ENCODE assay signal across 8 cellular contexts in genomic region chr3:197891-198491, GRCh38. TPM values are rescaled to one million over a fixed set of nuclear protein-coding genes. Genes with fewer than 3 reads are reported as not detected.
A peak's percentile ranks its signal among the peaks of the same experiment; 100 is the strongest.
DNase-seq lines count a peak whose midpoint lies in the region; ATAC-seq and TF ChIP-seq lines count a peak whose summit lies in the region.

No MANE protein-coding gene starts in this region.

- DNase-seq in substantia nigra (lab: John Stamatoyannopoulos, UW): peak in 18 of 49 donors; percentile 5 to 62 (median 24)
- no peak for DNase-seq in activated CD8-positive, alpha-beta memory T cell treated with anti-CD3 and anti-CD28 coated beads, Interleukin-2, amount 50 U/mL, for 48 hours
- no peak for DNase-seq in MV-4-11 (lab: John Stamatoyannopoulos, UW)
- DNase-seq in GM23248: no peak

- H3K4me3 ChIP-seq in OCI-LY1 (ENCODE audit: low read depth, low read length, poor library complexity, severe bottlenecking) (peak overlapping the region; percentile 73), iPS-15b (ENCODE audit: low read depth, low read length) (peak overlapping the region; percentile 62), GM23248 (no peak overlapping the region)

- no peaks in the 10 kb centered on the region for H3K36me3 ChIP-seq in OCI-LY1 (ENCODE audit: insufficient read depth, low read length)
- H3K36me3 ChIP-seq in iPS-15b (ENCODE audit: control insufficient read depth, insufficient read depth, low read length): no peaks in the 10 kb centered on the region
- H3K36me3 ChIP-seq in GM23248 (ENCODE audit: low read depth): no peaks in the 10 kb centered on the region

- H2AFZ ChIP-seq in OCI-LY1 (ENCODE audit: low read length) (no peak overlapping the region), GM23248 (no peak overlapping the region)

- peaks cover 30% of the 10 kb centered on the region; the same call in 1 of the 2 replicates for H3K79me2 ChIP-seq in OCI-LY1 (ENCODE audit: insufficient read depth, low read length)
- no peaks in the 10 kb centered on the region for H3K79me2 ChIP-seq in GM23248 (ENCODE audit: insufficient read depth)

- no peaks in the 10 kb centered on the region for H3K9me2 ChIP-seq in OCI-LY1 (ENCODE audit: low read depth, low read length)
- H3K9me2 ChIP-seq in GM23248 (ENCODE audit: insufficient read depth): no peaks in the 10 kb centered on the region

- H3F3A ChIP-seq in OCI-LY1 (ENCODE audit: insufficient read depth, low read length): no peaks in the 10 kb centered on the region
- H3F3A ChIP-seq in GM23248 (ENCODE audit: insufficient read depth): no peaks in the 10 kb centered on the region

- H3K4me2 ChIP-seq in OCI-LY1 (ENCODE audit: low read length): peak overlapping the region; percentile 63
- H3K4me2 ChIP-seq in GM23248 (ENCODE audit: unreplicated experiment): no peak overlapping the region

- WGBS in GM23248 (ENCODE audit: low coverage in 1 of 2, low lambda C conversion rate in 2 of 2, missing lambda C conversion rate in 2 of 2), 2 experiments: 2 to 5% methylated on average over 8 to 18 of the region's 64 CpGs

- TF ChIP-seq CTCF in OCI-LY1 (IDR thresholded peaks at IDR 0.05; ENCODE audit: low read length): no peak

- H3K4me1 ChIP-seq in OCI-LY1 (ENCODE audit: insufficient read depth, low read length, severe bottlenecking) (peaks cover 48% of the 10 kb centered on the region), iPS-15b (ENCODE audit: control insufficient read depth, insufficient read depth, low read length) (no peaks in the 10 kb centered on the region), GM23248 (ENCODE audit: insufficient read depth) (no peaks in the 10 kb centered on the region)

- H3K9me3 ChIP-seq in OCI-LY1 (ENCODE audit: low read length) (no peaks in the 10 kb centered on the region), iPS-15b (ENCODE audit: control insufficient read depth, insufficient read depth, low read length) (no peaks in the 10 kb centered on the region), GM23248 (ENCODE audit: low read depth) (no peaks in the 10 kb centered on the region)

- H3K27me3 ChIP-seq in OCI-LY1 (ENCODE audit: insufficient read depth, low read length): no peaks in the 10 kb centered on the region
- peaks cover 52% of the 10 kb centered on the region for H3K27me3 ChIP-seq in iPS-15b (ENCODE audit: control insufficient read depth, insufficient read depth, low read length)
- peaks cover 39% of the 10 kb centered on the region for H3K27me3 ChIP-seq in GM23248 (replicated peaks; ENCODE audit: insufficient read depth)

- in situ Hi-C loops in GM23248 (cut with MboI): no loop called here

- H4K20me1 ChIP-seq in OCI-LY1 (ENCODE audit: insufficient read depth, low read length) (no peaks in the 10 kb centered on the region), GM23248 (ENCODE audit: insufficient read depth) (no peaks in the 10 kb centered on the region)

- H3K27ac ChIP-seq in OCI-LY1 (ENCODE audit: low read depth, low read length, poor library complexity, severe bottlenecking): peak overlapping the region; percentile 51
- peak overlapping the region; percentile 58 for H3K27ac ChIP-seq in substantia nigra (ENCODE audit: low read depth, low read length, poor library complexity, severe bottlenecking)
- no peak overlapping the region for H3K27ac ChIP-seq in GM23248

- ATAC-seq in GM19397 (IDR thresholded peaks at IDR 0.05; ENCODE audit: unreplicated experiment) (peak; percentile 53), GM18858 (IDR thresholded peaks at IDR 0.05; ENCODE audit: unreplicated experiment) (no peak)

- peak overlapping the region; percentile 76 for H3K9ac ChIP-seq in OCI-LY1 (ENCODE audit: low read length)
- H3K9ac ChIP-seq in iPS-15b (ENCODE audit: low read depth, low read length): no peak overlapping the region
- no peak overlapping the region for H3K9ac ChIP-seq in GM23248

RNA-seq across cellular contexts. Expression of gene CHL1, which starts 1.4 kb away (rescaled TPM):
- total RNA-seq in GM23248 (2014; rRNA removed; shearing (Covaris generic)): not detected in 2 replicates
- not detected in 2 replicates for polyA plus RNA-seq in GM23248 (2016; fragmentation: Nextera tagmentation; extraction: Ambion mirVana)
